Comparison of ENCODE assay signal across 8 cellular contexts in genomic region chr13:20828540-20829364, GRCh38. TPM values are rescaled to one million over a fixed set of nuclear protein-coding genes. Genes with fewer than 3 reads are reported as not detected.
DNase-seq lines count a peak whose midpoint lies in the region; ATAC-seq and TF ChIP-seq lines count a peak whose summit lies in the region.

No MANE protein-coding gene starts in this region.

- peak; percentile 82 for TF ChIP-seq CTCF in retinal pigment epithelial cell (conservative IDR thresholded peaks at IDR 0.05; ENCODE audit: low read depth, low read length)

- DNase-seq in activated CD8-positive, alpha-beta memory T cell treated with anti-CD3 and anti-CD28 coated beads, Interleukin-2, amount 50 U/mL, for 1 hour (ENCODE audit: extremely low read depth): peak; percentile 13
- DNase-seq in activated CD8-positive, alpha-beta memory T cell treated with anti-CD3 and anti-CD28 coated beads, Interleukin-2, amount 50 U/mL, for 48 hours: no peak
- DNase-seq in NT2/D1 (ENCODE audit: low read depth, low spot score): peak; percentile 9
- DNase-seq in activated naive CD8-positive, alpha-beta T cell treated with anti-CD3 and anti-CD28 coated beads, Interleukin-2, amount 50 U/mL, for 24 hours: peak; percentile 16
- no peak for DNase-seq in left cardiac atrium
- DNase-seq in retinal pigment epithelial cell (ENCODE audit: low read depth): no peak

- no peaks in the 10 kb centered on the region for H3K9me3 ChIP-seq in NT2/D1 (ENCODE audit: insufficient read depth, low read length)

- peaks cover 11% of the 10 kb centered on the region for H3K36me3 Mint-ChIP-seq in activated naive CD8-positive, alpha-beta T cell treated with anti-CD3 and anti-CD28 coated beads, Interleukin-2, amount 50 U/mL, for 24 hours (ENCODE audit: low read depth)

- ATAC-seq in HG02642 (IDR thresholded peaks at IDR 0.05; ENCODE audit: poor library complexity, unreplicated experiment) (peak; percentile 50), left cardiac atrium (peak; percentile 38 to 41), GM21786 (IDR thresholded peaks at IDR 0.05; ENCODE audit: unreplicated experiment) (no peak)
- ATAC-seq in activated naive CD8-positive, alpha-beta T cell treated with anti-CD3 and anti-CD28 coated beads, Interleukin-2, amount 50 U/mL, for 24 hours: no peak

- H3K4me3 ChIP-seq in NT2/D1 (ENCODE audit: insufficient read length, low read depth) (no peak overlapping the region), retinal pigment epithelial cell (ENCODE audit: low read length) (no peak overlapping the region)

- peaks cover 13% of the 10 kb centered on the region for H3K36me3 ChIP-seq in NT2/D1 (ENCODE audit: insufficient read depth, insufficient read length, low read length)

- no peaks in the 10 kb centered on the region for H3K4me1 ChIP-seq in NT2/D1 (ENCODE audit: insufficient read depth, insufficient read length)

- H3K9ac ChIP-seq in NT2/D1 (ENCODE audit: insufficient read length, low read depth): no peak overlapping the region

- H3K27ac Mint-ChIP-seq in activated naive CD8-positive, alpha-beta T cell treated with anti-CD3 and anti-CD28 coated beads, Interleukin-2, amount 50 U/mL, for 24 hours: no peak overlapping the region

- intact Hi-C loops in left cardiac atrium (cut with DNase I): loop anchor here (5.0 to 10.0 kb wide), 2 partner anchors 54 to 116 kb away; partner anchors contain the start of gene EEF1AKMT1 (in 1 of the 2)

- H3K9me3 Mint-ChIP-seq in activated naive CD8-positive, alpha-beta T cell treated with anti-CD3 and anti-CD28 coated beads, Interleukin-2, amount 50 U/mL, for 24 hours: no peaks in the 10 kb centered on the region

- no peaks in the 10 kb centered on the region for H3K27me3 Mint-ChIP-seq in activated naive CD8-positive, alpha-beta T cell treated with anti-CD3 and anti-CD28 coated beads, Interleukin-2, amount 50 U/mL, for 24 hours

- H3K4me1 Mint-ChIP-seq in activated naive CD8-positive, alpha-beta T cell treated with anti-CD3 and anti-CD28 coated beads, Interleukin-2, amount 50 U/mL, for 24 hours: peaks cover 9% of the 10 kb centered on the region

- H3K4me3 Mint-ChIP-seq in activated naive CD8-positive, alpha-beta T cell treated with anti-CD3 and anti-CD28 coated beads, Interleukin-2, amount 50 U/mL, for 24 hours: no peak overlapping the region

- no peaks in the 10 kb centered on the region for H3K27me3 ChIP-seq in NT2/D1 (ENCODE audit: insufficient read depth, insufficient read length)

RNA-seq across cellular contexts. Expression of gene EEF1AKMT1, which starts 55.0 kb away (rescaled TPM):
- total RNA-seq in left cardiac atrium: 10 to 100 TPM in 1 of 2 donors, 1 to 10 TPM in 1; 9.4 to 13.1 TPM

Comparison
In these comparisons a context has a peak if more than half of its experiments do, and no peak if none do; other contexts are left out.
1. DNase-seq: peak in activated CD8-positive, alpha-beta memory T cell treated with anti-CD3 and anti-CD28 coated beads, Interleukin-2, amount 50 U/mL, for 1 hour (single experiment), NT2/D1 (single experiment) and activated naive CD8-positive, alpha-beta T cell treated with anti-CD3 and anti-CD28 coated beads, Interleukin-2, amount 50 U/mL, for 24 hours (single experiment); none in activated CD8-positive, alpha-beta memory T cell treated with anti-CD3 and anti-CD28 coated beads, Interleukin-2, amount 50 U/mL, for 48 hours (single experiment), left cardiac atrium (single experiment) and retinal pigment epithelial cell (single experiment).
2. ATAC-seq: peak in HG02642 (single experiment) and left cardiac atrium (2 of 2); none in activated naive CD8-positive, alpha-beta T cell treated with anti-CD3 and anti-CD28 coated beads, Interleukin-2, amount 50 U/mL, for 24 hours (single experiment) and GM21786 (single experiment).